ENCODE assay signal across 22 cellular contexts in genomic region chr7:2398506-2398905, GRCh38.
"Had no signal": no experiment of that assay in that cellular context is flagged by ENCODE, and none has a peak within 500 bp of the region (broad histone marks: within the 10 kb centered on the region; RNA-seq: fewer than 3 reads in every experiment).

No MANE protein-coding gene starts in this region.

- H3K36me3 Mint-ChIP-seq: stimulated activated memory B cell treated with anti-CD40 and anti-IgM and Interleukin-4, amounts not matched to agents 10 μg/mL and 1 μg/mL and 100 μg/mL, for 72 hours had no signal

- ATAC-seq: activated CD4-positive, alpha-beta T cell treated with anti-CD3 and anti-CD28 coated beads for 36 hours; heart left ventricle; stimulated activated memory B cell treated with anti-CD40 and anti-IgM and Interleukin-4, amounts not matched to agents 10 μg/mL and 1 μg/mL and 100 μg/mL, for 72 hours had no signal

- H3K4me3 ChIP-seq: ascending aorta, heart left ventricle, sigmoid colon, smooth muscle cell, stomach, suprapubic skin, transverse colon, vagina had no signal

- H3K9me3 Mint-ChIP-seq: activated B cell treated with CpG ODN at 0.5 μM for 24 hours; activated T-helper 1 cell treated with anti-CD3 and anti-CD28 coated beads, Interleukin-12 subunit alpha, Interleukin-12 subunit beta, Interleukin-2, Interleukin-4 antibody, amounts not matched to agents 30 ng/mL and 10 ng/mL and 1 ng/mL, durations not matched to agents 14 hours and 24 hours and 36 hours; dendritic cell treated with granulocyte-macrophage colony-stimulating factor and Interleukin-4, amounts not matched to agents 40 ng/mL and 50 ng/mL, for 4 days; nephron progenitor cell had no signal

- H3K27me3 ChIP-seq: ascending aorta, brain microvascular endothelial cell, heart left ventricle, sigmoid colon, stomach, suprapubic skin, transverse colon, vagina had no signal

- H3K4me3 Mint-ChIP-seq: activated B cell treated with CpG ODN at 0.5 μM for 24 hours; activated CD4-positive, alpha-beta T cell treated with anti-CD3 and anti-CD28 coated beads for 36 hours; activated T-helper 1 cell treated with anti-CD3 and anti-CD28 coated beads, Interleukin-12 subunit alpha, Interleukin-12 subunit beta, Interleukin-2, Interleukin-4 antibody, amounts not matched to agents 30 ng/mL and 10 ng/mL and 1 ng/mL, durations not matched to agents 14 hours and 24 hours and 36 hours; dendritic cell treated with granulocyte-macrophage colony-stimulating factor and Interleukin-4, amounts not matched to agents 40 ng/mL and 50 ng/mL, for 4 days; nephron progenitor cell; stimulated activated memory B cell treated with anti-CD40 and anti-IgM and Interleukin-4, amounts not matched to agents 10 μg/mL and 1 μg/mL and 100 μg/mL, for 72 hours had no signal

- H3K27me3 Mint-ChIP-seq: activated B cell treated with CpG ODN at 0.5 μM for 24 hours; activated CD4-positive, alpha-beta T cell treated with anti-CD3 and anti-CD28 coated beads for 36 hours; stimulated activated memory B cell treated with anti-CD40 and anti-IgM and Interleukin-4, amounts not matched to agents 10 μg/mL and 1 μg/mL and 100 μg/mL, for 72 hours had no signal

- H3K27ac Mint-ChIP-seq: activated B cell treated with CpG ODN at 0.5 μM for 24 hours; activated CD4-positive, alpha-beta T cell treated with anti-CD3 and anti-CD28 coated beads for 36 hours; activated T-helper 1 cell treated with anti-CD3 and anti-CD28 coated beads, Interleukin-12 subunit alpha, Interleukin-12 subunit beta, Interleukin-2, Interleukin-4 antibody, amounts not matched to agents 30 ng/mL and 10 ng/mL and 1 ng/mL, durations not matched to agents 14 hours and 24 hours and 36 hours; dendritic cell treated with granulocyte-macrophage colony-stimulating factor and Interleukin-4, amounts not matched to agents 40 ng/mL and 50 ng/mL, for 4 days; nephron progenitor cell; stimulated activated memory B cell treated with anti-CD40 and anti-IgM and Interleukin-4, amounts not matched to agents 10 μg/mL and 1 μg/mL and 100 μg/mL, for 72 hours had no signal

- DNase-seq: activated B cell treated with CpG ODN at 0.5 μM for 24 hours; activated CD4-positive, alpha-beta T cell treated with anti-CD3 and anti-CD28 coated beads for 36 hours; activated CD4-positive, alpha-beta T cell treated with anti-CD3 and anti-CD28 coated beads, Interleukin-2, amount 50 U/mL, for 4 hours; activated gamma-delta T cell; activated naive CD4-positive, alpha-beta T cell treated with anti-CD3 and anti-CD28 coated beads, Interleukin-2, amount 50 U/mL, for 16 hours; activated T-cell treated with anti-CD3 and anti-CD28 coated beads for 4 hours; brain microvascular endothelial cell; caudate nucleus; effector CD4-positive, alpha-beta T cell; nephron progenitor cell; sigmoid colon; stimulated activated CD4-positive, alpha-beta T cell treated with anti-CD3 and anti-CD28 coated beads, Interleukin-15, amount 100 ng/mL, for 24 hours; stomach; transverse colon had no signal

- H3K36me3 ChIP-seq: ascending aorta, brain microvascular endothelial cell, heart left ventricle, sigmoid colon, stomach, suprapubic skin, transverse colon, vagina had no signal

- H3K27ac ChIP-seq: brain microvascular endothelial cell, sigmoid colon, suprapubic skin, transverse colon, vagina had no signal

- H3K4me2 ChIP-seq: smooth muscle cell had no signal

- H3K9me3 ChIP-seq: ascending aorta, heart left ventricle, sigmoid colon, stomach, suprapubic skin, transverse colon, vagina had no signal
